Comparison of ENCODE assay signal across 8 cellular contexts in genomic region chr12:6961695-6962284, GRCh38. TPM values are rescaled to one million over a fixed set of nuclear protein-coding genes. Genes with fewer than 3 reads are reported as not detected.
DNase-seq lines count a peak whose midpoint lies in the region; ATAC-seq and TF ChIP-seq lines count a peak whose summit lies in the region.

No MANE protein-coding gene starts in this region.

- 2 to 3% methylated on average over 15 to 16 of the region's 16 CpGs for WGBS in body of pancreas, 2 donors

- peak overlapping the region; percentile 89 to 100 (median 95) for H3K27ac ChIP-seq in Peyer's patch
- H3K27ac ChIP-seq in body of pancreas: peak overlapping the region; percentile 99 to 100 (median 99)
- H3K27ac ChIP-seq in iPS-20b (ENCODE audit: low read length): peak overlapping the region; percentile 68
- peak overlapping the region; percentile 14 to 97 (median 91) for H3K27ac ChIP-seq in skin epidermis

- CTCF ChIA-PET in GM10248 (lab: Yijun Ruan, JAX): interaction anchor here (1.0 to 13.5 kb wide), 10 partner anchors 8 to 146 kb away, joined by 3 to 530 read pairs (median 6); partner anchors contain the start of genes C12orf57, EMG1, LRRC23 and PHB2

- ATAC-seq in body of pancreas (peak; percentile 36), HG03378 (IDR thresholded peaks at IDR 0.05; ENCODE audit: unreplicated experiment) (no peak)

- H3K4me1 ChIP-seq in Peyer's patch (peaks cover 9 to 58% (median 52%) of the 10 kb centered on the region in 4 donors), body of pancreas (peaks cover 53% of the 10 kb centered on the region), iPS-20b (ENCODE audit: insufficient read depth, low read length) (peaks cover 24% of the 10 kb centered on the region)

- H3K27me3 ChIP-seq in Peyer's patch (no peaks in the 10 kb centered on the region), body of pancreas (no peaks in the 10 kb centered on the region), iPS-20b (ENCODE audit: insufficient read depth, low read length) (no peaks in the 10 kb centered on the region)

- H3K9me3 ChIP-seq in Peyer's patch (no peaks in the 10 kb centered on the region), body of pancreas (no peaks in the 10 kb centered on the region), iPS-20b (ENCODE audit: insufficient read depth, low read depth, low read length) (no peaks in the 10 kb centered on the region)

- TF ChIP-seq CTCF in GM10248 (IDR thresholded peaks at IDR 0.05; ENCODE audit: control extremely low read depth, extremely low read depth, low read depth, missing control alignments) (peak; percentile 47), Peyer's patch (IDR thresholded peaks at IDR 0.05) (peak in 4 of 6 experiments; percentile 37 to 52 (median 49)), body of pancreas (IDR thresholded peaks at IDR 0.05) (peak; percentile 21 to 59 (median 33))

- DNase-seq in GM10248 (ENCODE audit: extremely low spot score): peak; percentile 62
- DNase-seq in KBM-7: peak; percentile 88
- peak in 2 of 3 donors; percentile 82 to 84 for DNase-seq in Peyer's patch
- DNase-seq in body of pancreas: peak; percentile 67 to 82 (median 78)
- no peak for DNase-seq in pons (ENCODE audit: low spot score)

- TF ChIP-seq POLR2A in Peyer's patch (IDR thresholded peaks at IDR 0.05) (peak; percentile 22 to 50), body of pancreas (IDR thresholded peaks at IDR 0.05) (no peak)

- peak overlapping the region; percentile 77 for H3K9ac ChIP-seq in iPS-20b (ENCODE audit: low read depth, low read length)

- in situ Hi-C loops in KBM-7 (cut with MboI; ENCODE audit: low pct_unique_long_range_greater_than_20kb, low sequenced_read_pairs): no loop called here

- H3K4me3 ChIP-seq in Peyer's patch (peak overlapping the region in 3 of 4 donors; percentile 2 to 83 (median 62)), body of pancreas (no peak overlapping the region), iPS-20b (ENCODE audit: low read length) (peak overlapping the region; percentile 61), skin epidermis (peak overlapping the region in 5 of 7 experiments; percentile 4 to 63 (median 51))

- intact Hi-C loops in body of pancreas (cut with DNase I): no loop called here

- POLR2A ChIA-PET in GM10248 (lab: Yijun Ruan, JAX): interaction anchor here (1.1 to 11.3 kb wide), 4 partner anchors 11 to 89 kb away, joined by 3 to 147 read pairs (median 7); partner anchors contain the start of genes C12orf57, PTPN6, RNU7-1 and SPSB2

- H3K36me3 ChIP-seq in Peyer's patch: peaks cover 0 to 27% (median 0%) of the 10 kb centered on the region in 3 donors
- peaks cover 0 to 3% of the 10 kb centered on the region in 2 donors for H3K36me3 ChIP-seq in body of pancreas (replicated peaks in 1 of 2; ENCODE audit: insufficient read depth in 1 of 2, low read depth in 2 of 2)
- H3K36me3 ChIP-seq in iPS-20b (ENCODE audit: insufficient read depth, low read depth, low read length): peaks cover 26% of the 10 kb centered on the region

RNA-seq across cellular contexts. Expression of gene PHB2, which starts 8.7 kb away (rescaled TPM):
- total RNA-seq in Peyer's patch (100 to 1,000 TPM; 162 to 219 (median 174) TPM), body of pancreas (100 to 1,000 TPM in 1 of 2 donors, 10 to 100 TPM in 1; 83.4 to 125 TPM)

RNA-seq across cellular contexts. Expression of gene EMG1, which starts 8.9 kb away (rescaled TPM):
- total RNA-seq in Peyer's patch (10 to 100 TPM in 3 of 4 donors, 1 to 10 TPM in 1; 9.1 to 24.8 (median 18.3) TPM), body of pancreas (10 to 100 TPM in 1 of 2 donors, 1 to 10 TPM in 1; 8.3 to 15.5 TPM)

RNA-seq across cellular contexts. Expression of gene PTPN6, which starts 10.6 kb away (rescaled TPM):
- total RNA-seq in Peyer's patch (100 to 1,000 TPM in 1 of 4 donors, 10 to 100 TPM in 3; 41.6 to 183 (median 44.4) TPM), body of pancreas (10 to 100 TPM; 18.4 to 19.4 TPM)

RNA-seq across cellular contexts. Expression of gene C12orf57, which starts 18.0 kb away (rescaled TPM):
- total RNA-seq in Peyer's patch (100 to 1,000 TPM; 146 to 339 (median 156) TPM), body of pancreas (100 to 1,000 TPM; 219 to 302 TPM)

RNA-seq across cellular contexts. Expression of gene RNU7-1, which starts 18.2 kb away (rescaled TPM):
- total RNA-seq in Peyer's patch (not detected), body of pancreas (not detected)

Comparison
In these comparisons a context has a peak if more than half of its experiments do, and no peak if none do; other contexts are left out.
1. H3K4me3 ChIP-seq: peak in Peyer's patch (3 of 4), iPS-20b (single experiment) and skin epidermis (5 of 7); none in body of pancreas (0 of 2).
2. POLR2A ChIP-seq: peak in Peyer's patch (2 of 2); none in body of pancreas (0 of 3).
3. Peak in every context shown above with its lines, with median percentiles within 50 percentile points of each other: CTCF ChIP-seq and H3K27ac ChIP-seq.